In the genomic region with DNA sequence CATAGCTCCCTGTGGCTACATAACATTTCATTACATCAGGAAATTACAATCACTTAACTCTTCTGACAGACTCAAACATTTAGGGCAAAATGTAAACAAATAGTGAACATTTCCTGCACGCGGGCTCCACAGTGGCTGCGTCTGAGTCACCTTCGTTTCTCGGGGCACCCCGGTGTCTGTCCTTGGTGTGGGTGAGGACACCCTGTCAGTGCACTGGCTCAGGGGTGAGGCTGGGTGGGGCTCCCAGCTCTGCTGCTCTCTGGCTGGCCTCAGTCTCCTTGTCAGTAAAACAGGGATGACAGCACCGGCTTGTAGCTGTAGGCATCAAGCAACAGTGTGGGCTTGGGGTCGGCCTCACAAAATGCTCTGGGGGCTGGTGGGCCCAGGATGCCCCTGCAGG, we compare ENCODE assay signal across 20 cellular contexts.
"Had no signal": no experiment of that assay in that cellular context is flagged by ENCODE, and none has a peak within 500 bp of the region (broad histone marks: within the 10 kb centered on the region; RNA-seq: fewer than 3 reads in every experiment).

No MANE protein-coding gene starts in this region.

- H3K4me2 ChIP-seq: SK-N-SH had no signal

- H3K9ac ChIP-seq: SK-N-SH had no signal

- ATAC-seq: Panc1, PC-3 had no signal

- H3K9me3 ChIP-seq: SK-N-SH had no signal

- DNase-seq: Karpas-422, KG1, MM.1S, NCI-H1092 treated with DMSO at 0.1 percent for 48 hours, NCI-H1436, NCI-H187, NCI-H2029, NCI-H2081 treated with DMSO at 0.1 percent for 48 hours, NCI-H2171, NCI-H226, NCI-H446, NCI-H510A, NCI-H524 treated with DMSO at 0.1 percent for 48 hours, NCI-H69, NCI-H774, PC-3, SHP77, SK-N-SH had no signal

- H3K27ac ChIP-seq: RWPE1 had no signal
